In genomic region chr17:6092923-6093468, GRCh38 we compare ENCODE assay signal across 20 cellular contexts. TPM values are rescaled to one million over a fixed set of nuclear protein-coding genes. Genes with fewer than 3 reads are reported as not detected.
DNase-seq lines count a peak whose midpoint lies in the region; ATAC-seq, FAIRE-seq and TF ChIP-seq lines count a peak whose summit lies in the region.
"Had no signal": no experiment of that assay in that cellular context is flagged by ENCODE, and none has a peak within 500 bp of the region (broad histone marks: within the 10 kb centered on the region; RNA-seq: fewer than 3 reads in every experiment).

No MANE protein-coding gene starts in this region.

- H2AFZ ChIP-seq in neuronal stem cell (ENCODE audit: low read length), result no peak overlapping the region
- H2AFZ ChIP-seq: GM23248 had no signal

- POLR2A ChIA-PET in HEK293 (lab: Yijun Ruan, JAX), result no interaction called here

- DNase-seq in bronchial epithelial cell (ENCODE audit: low read depth) (no peak), neuronal stem cell (ENCODE audit: low spot score) (no peak), upper lobe of right lung (peak; percentile 40), T1000 (lab: John Stamatoyannopoulos, UW) (no peak)
- DNase-seq in stimulated activated CD8-positive, alpha-beta memory T cell treated with anti-CD3 and anti-CD28 coated beads, Interleukin-4, amount 100 ng/mL, for 48 hours, result no peak
- DNase-seq: 8988T; BE2C; CD4-positive, CD25-positive, alpha-beta regulatory T cell; COR-L47; GDM1; GM23248; HCEC 1CT; HFFc6; IMR-90 had no signal

- H2BK120ac ChIP-seq in neuronal stem cell (ENCODE audit: low read depth, low read length), result no peak overlapping the region

- H3K4me2 ChIP-seq in neuronal stem cell (ENCODE audit: insufficient read depth, low read length, poor library complexity, severe bottlenecking), result no peak overlapping the region

- no peaks in the 10 kb centered on the region for H3K79me1 ChIP-seq in neuronal stem cell (ENCODE audit: low read depth, low read length)

- WGBS in neuronal stem cell (ENCODE audit: extremely low coverage in 2 of 2, insufficient read length in 2 of 2, insufficient replicate concordance in 1 of 2), 2 donors, result no CpG with 5 or more reads among the region's 10 CpGs

- no peak overlapping the region for H3K27ac ChIP-seq in HEK293 (ENCODE audit: extremely low read depth, low read depth, low read length)
- H3K27ac ChIP-seq in neuronal stem cell (replicated peaks; ENCODE audit: low read length), result no peak overlapping the region
- no peak overlapping the region for H3K27ac ChIP-seq in upper lobe of right lung
- H3K27ac ChIP-seq: GM23248 had no signal

- H3K18ac ChIP-seq in neuronal stem cell (ENCODE audit: low read length), result peak overlapping the region; percentile 15

- H3K4ac ChIP-seq in neuronal stem cell (ENCODE audit: low read length), result no peak overlapping the region

- H3K36me3 ChIP-seq in HEK293 (ENCODE audit: control insufficient read depth in 2 of 2, insufficient read depth in 1 of 2, low read length in 2 of 2) (peaks cover 3 to 26% of the 10 kb centered on the region in 2 experiments; a peak in 2 of 3 replicates), bronchial epithelial cell (ENCODE audit: control insufficient read depth, insufficient read depth, low read length) (no peaks in the 10 kb centered on the region), neuronal stem cell (replicated peaks in 1 of 2; ENCODE audit: control insufficient read depth in 2 of 2, insufficient read depth in 2 of 2, low read length in 2 of 2) (peaks cover 24 to 90% of the 10 kb centered on the region in 2 donors), upper lobe of right lung (no peaks in the 10 kb centered on the region)
- H3K36me3 ChIP-seq: BE2C had no signal

- intact Hi-C loops in upper lobe of right lung (cut with DNase I), result no loop called here

- no peak overlapping the region for H2BK12ac ChIP-seq in neuronal stem cell (ENCODE audit: low read length)

- no peak overlapping the region for H2AK5ac ChIP-seq in neuronal stem cell (ENCODE audit: low read depth, low read length)

- H3K9ac ChIP-seq in neuronal stem cell (ENCODE audit: low read depth, low read length, poor library complexity), result no peak overlapping the region
- H3K9ac ChIP-seq: GM23248 had no signal

- H3K23ac ChIP-seq in neuronal stem cell (ENCODE audit: low read depth, low read length, poor library complexity), result no peak overlapping the region

- no peak for TF ChIP-seq CTCF in HEK293 (tag by site-specific recombination; IDR thresholded peaks at IDR 0.05)
- no peak for TF ChIP-seq CTCF in bronchial epithelial cell (IDR thresholded peaks at IDR 0.05; ENCODE audit: insufficient read depth, low read length, severe bottlenecking)
- TF ChIP-seq CTCF in upper lobe of right lung (IDR thresholded peaks at IDR 0.05), result no peak

- no peak overlapping the region for H4K91ac ChIP-seq in neuronal stem cell (ENCODE audit: low read depth, low read length, poor library complexity)

- H3K27me3 ChIP-seq in bronchial epithelial cell (ENCODE audit: control insufficient read depth, insufficient read depth, low read length) (no peaks in the 10 kb centered on the region), neuronal stem cell (ENCODE audit: control insufficient read depth in 3 of 3, insufficient read depth in 3 of 3, low read depth in 1 of 3, low read length in 3 of 3) (no peaks in the 10 kb centered on the region), upper lobe of right lung (no peaks in the 10 kb centered on the region)
- H3K27me3 ChIP-seq: BE2C had no signal

- H2BK5ac ChIP-seq in neuronal stem cell (ENCODE audit: low read length), result no peak overlapping the region

- no peak overlapping the region for H3K14ac ChIP-seq in neuronal stem cell (ENCODE audit: low read length)

- H3K4me1 ChIP-seq in HEK293 (ENCODE audit: control insufficient read depth, insufficient read depth, low read length) (no peaks in the 10 kb centered on the region), neuronal stem cell (ENCODE audit: control insufficient read depth in 2 of 2, insufficient read depth in 1 of 2, low read depth in 1 of 2, low read length in 2 of 2) (peaks cover 0 to 2% of the 10 kb centered on the region in 2 donors), upper lobe of right lung (no peaks in the 10 kb centered on the region)
- H3K4me1 ChIP-seq: BE2C had no signal

- H3K4me3 ChIP-seq in HEK293 (ENCODE audit: low read depth, low read length) (no peak overlapping the region), bronchial epithelial cell (ENCODE audit: low read depth, low read length) (no peak overlapping the region), neuronal stem cell (ENCODE audit: low read length in 2 of 2) (no peak overlapping the region), upper lobe of right lung (no peak overlapping the region)
- H3K4me3 ChIP-seq: GM23248, K562 had no signal

- CTCF ChIA-PET in HEK293 (lab: Yijun Ruan, JAX), result interaction anchor here (1.2 kb wide), 1 partner anchor 35 kb away, joined by 3 read pairs; no protein-coding TSS in a partner anchor

- H4K8ac ChIP-seq in neuronal stem cell (ENCODE audit: low read depth, low read length), result no peak overlapping the region

- no peaks in the 10 kb centered on the region for H3K9me3 ChIP-seq in HEK293 (ENCODE audit: control insufficient read depth, insufficient read depth, low read depth, low read length)
- no peaks in the 10 kb centered on the region for H3K9me3 ChIP-seq in neuronal stem cell (replicated peaks in 1 of 2; ENCODE audit: control insufficient read depth in 2 of 2, insufficient read depth in 1 of 2, low read depth in 1 of 2, low read length in 2 of 2)
- no peaks in the 10 kb centered on the region for H3K9me3 ChIP-seq in upper lobe of right lung
- H3K9me3 ChIP-seq: BE2C had no signal

- FAIRE-seq in bronchial epithelial cell (lab: Jason Lieb, UNC), result peak; percentile 13
- FAIRE-seq: D721Med, HTR-8/SVneo, K562 had no signal

- ATAC-seq in upper lobe of right lung (no peak), GM19463 (IDR thresholded peaks at IDR 0.05; ENCODE audit: unreplicated experiment) (no peak)
- ATAC-seq: K562 had no signal

- H2BK15ac ChIP-seq in neuronal stem cell (ENCODE audit: low read length), result no peak overlapping the region

TF ChIP-seq in HEK293, 187 proteins besides CTCF, POLR2A, EP300 and RAD21:
- TF ChIP-seq SETDB1 (IDR thresholded peaks at IDR 0.05; ENCODE audit: insufficient read length, low read length) (no peak), ZNF16 (tag by site-specific recombination; IDR thresholded peaks at IDR 0.05; ENCODE audit: low read depth) (no peak), SCRT2 (tag by site-specific recombination; IDR thresholded peaks at IDR 0.05) (peak; percentile 69; the same call in 1 of the 2 replicates), ZBTB49 (tag by site-specific recombination; IDR thresholded peaks at IDR 0.05; ENCODE audit: low read depth) (no peak), ZNF707 (tag by site-specific recombination; IDR thresholded peaks at IDR 0.05) (no peak), KLF8 (tag by site-specific recombination; IDR thresholded peaks at IDR 0.05) (no peak)
TF ChIP-seq in HEK293: peak in this region for 1.

RNA-seq across cellular contexts. Expression of gene WSCD1, which starts 22.8 kb away (rescaled TPM):
- total RNA-seq in bronchial epithelial cell (0.13 and 0.26 TPM in 2 replicates), upper lobe of right lung (7.7 TPM)
- 19.9 TPM for polyA plus RNA-seq in neuronal stem cell (2013, experiment 1 of 2)
- 19.9 TPM for polyA plus RNA-seq in neuronal stem cell (2013, experiment 2 of 2)
- total RNA-seq: CD4-positive, CD25-positive, alpha-beta regulatory T cell; HFFc6; IMR-90; K562 had no signal
- polyA plus RNA-seq: CD4-positive, CD25-positive, alpha-beta regulatory T cell; CD8-positive, alpha-beta memory T cell; GM23248; K562 had no signal
